2 cellular contexts compared by ENCODE assay signal in the genomic region with DNA sequence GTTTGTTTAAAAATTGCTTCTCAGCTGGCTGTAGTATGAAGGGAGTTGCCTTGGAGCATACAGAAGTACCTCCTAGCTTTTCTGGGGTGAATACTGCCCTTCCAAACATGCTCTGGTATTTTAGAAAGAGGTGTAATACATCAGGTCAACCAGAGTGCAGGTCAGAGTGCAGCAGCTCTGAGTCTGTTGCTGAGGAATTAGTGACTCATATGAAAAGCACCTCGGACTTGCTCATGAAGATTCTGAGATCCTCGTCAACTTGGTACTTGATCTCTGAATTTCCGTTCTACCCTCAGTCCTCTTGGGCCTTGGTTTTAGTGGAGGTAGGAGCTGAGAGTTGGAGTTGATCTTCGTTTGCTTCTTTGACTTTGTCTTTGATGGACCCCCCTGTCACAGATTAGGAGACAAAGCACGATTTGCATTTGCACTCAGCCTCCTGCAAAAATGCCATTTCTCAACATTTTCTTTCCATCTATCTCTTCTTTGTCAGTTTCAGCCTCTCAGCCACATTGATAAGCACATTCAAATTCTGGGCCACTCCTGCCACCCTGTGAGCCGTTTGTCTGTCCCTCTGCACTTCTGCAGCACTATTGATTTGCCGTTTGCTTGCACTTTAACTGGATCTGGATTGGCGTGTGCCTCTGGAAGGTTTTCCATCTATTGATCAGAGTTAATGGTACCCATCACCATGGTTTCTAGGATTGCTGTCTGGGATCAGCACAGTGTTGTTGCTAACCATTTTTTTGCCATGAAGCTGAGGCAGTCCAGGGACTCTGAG.
TF ChIP-seq lines count a peak whose summit lies in the region.

No MANE protein-coding gene starts in this region.

TF ChIP-seq in IMR-90, 13 proteins besides CTCF, POLR2A, EP300 and RAD21:
- TF ChIP-seq FOS (IDR thresholded peaks at IDR 0.05; ENCODE audit: low read depth, low read length) (peak; percentile 63; the same call in 1 of the 2 replicates), CEBPB (IDR thresholded peaks at IDR 0.05; ENCODE audit: low read depth, low read length) (no peak)

TF ChIP-seq in HepG2, 621 proteins besides CTCF, POLR2A, EP300 and RAD21 (continues in another document):
- TF ChIP-seq, protein P1, sequence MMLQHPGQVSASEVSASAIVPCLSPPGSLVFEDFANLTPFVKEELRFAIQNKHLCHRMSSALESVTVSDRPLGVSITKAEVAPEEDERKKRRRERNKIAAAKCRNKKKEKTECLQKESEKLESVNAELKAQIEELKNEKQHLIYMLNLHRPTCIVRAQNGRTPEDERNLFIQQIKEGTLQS (CRISPR knock-in tag; IDR thresholded peaks at IDR 0.05), result peak; percentile 64; the same call in 1 of the 2 replicates
- TF ChIP-seq ZNF136 (CRISPR knock-in tag; IDR thresholded peaks at IDR 0.05; ENCODE audit: low read depth) (no peak), JUN (CRISPR knock-in tag; IDR thresholded peaks at IDR 0.05) (0 out of 2 replicates have a peak, but pooled peaks have one; percentile 37), HNF4G (IDR thresholded peaks at IDR 0.05; ENCODE audit: borderline replicate concordance, low read depth, low read length) (no peak; the same call in 1 of the 2 replicates), HNF4G (CRISPR knock-in tag; IDR thresholded peaks at IDR 0.05; ENCODE audit: borderline replicate concordance, low read depth) (no peak), GATAD2A (CRISPR knock-in tag; IDR thresholded peaks at IDR 0.05) (peak; percentile 42; the same call in 1 of the 2 replicates), ZNF567 (CRISPR knock-in tag; IDR thresholded peaks at IDR 0.05; ENCODE audit: borderline replicate concordance) (no peak), NR2C2 (CRISPR knock-in tag; IDR thresholded peaks at IDR 0.05; ENCODE audit: borderline replicate concordance) (0 out of 2 replicates have a peak, but pooled peaks have one; percentile 33), NCOA1 (CRISPR knock-in tag; IDR thresholded peaks at IDR 0.05) (no peak), MTA1 (CRISPR knock-in tag; IDR thresholded peaks at IDR 0.05; ENCODE audit: borderline replicate concordance) (no peak), MIER3 (CRISPR knock-in tag; IDR thresholded peaks at IDR 0.05; ENCODE audit: borderline replicate concordance) (0 out of 2 replicates have a peak, but pooled peaks have one; percentile 43), BCL6 (CRISPR knock-in tag; IDR thresholded peaks at IDR 0.05) (peak; percentile 24; the same call in 1 of the 2 replicates), ONECUT2 (CRISPR knock-in tag; IDR thresholded peaks at IDR 0.05) (peak; percentile 49; the same call in 1 of the 2 replicates), HNF4A (CRISPR knock-in tag; IDR thresholded peaks at IDR 0.05) (peak; percentile 65), ZNF264 (CRISPR knock-in tag; IDR thresholded peaks at IDR 0.05) (0 out of 2 replicates have a peak, but pooled peaks have one; percentile 40), ELF3 (CRISPR knock-in tag; IDR thresholded peaks at IDR 0.05) (0 out of 2 replicates have a peak, but pooled peaks have one; percentile 19), ZFP37 (CRISPR knock-in tag; IDR thresholded peaks at IDR 0.05; ENCODE audit: borderline replicate concordance) (no peak), SOX6 (IDR thresholded peaks at IDR 0.05) (no peak), SOX6 (CRISPR knock-in tag; IDR thresholded peaks at IDR 0.05) (0 out of 2 replicates have a peak, but pooled peaks have one; percentile 9), ZNF614 (CRISPR knock-in tag; IDR thresholded peaks at IDR 0.05; ENCODE audit: borderline replicate concordance) (peak; percentile 33; the same call in 1 of the 2 replicates), NFE2L1 (CRISPR knock-in tag; IDR thresholded peaks at IDR 0.05; ENCODE audit: borderline replicate concordance) (no peak), FOSL1 (CRISPR knock-in tag; IDR thresholded peaks at IDR 0.05; ENCODE audit: borderline replicate concordance) (peak; percentile 77), ETV5 (CRISPR knock-in tag; IDR thresholded peaks at IDR 0.05; ENCODE audit: borderline replicate concordance) (peak; percentile 32; the same call in 1 of the 2 replicates), PHF5A (CRISPR knock-in tag; IDR thresholded peaks at IDR 0.05; ENCODE audit: low read depth, unreplicated experiment) (no peak), NFYC (CRISPR knock-in tag; IDR thresholded peaks at IDR 0.05) (no peak), FOSL2 (CRISPR knock-in tag; IDR thresholded peaks at IDR 0.05) (peak; percentile 94), RARA (CRISPR knock-in tag; IDR thresholded peaks at IDR 0.05) (peak; percentile 96), NR2F6 (IDR thresholded peaks at IDR 0.05) (no peak), NR2F6 (CRISPR knock-in tag; IDR thresholded peaks at IDR 0.05) (peak; percentile 60), LCORL (IDR thresholded peaks at IDR 0.05) (no peak), LCORL (CRISPR knock-in tag; IDR thresholded peaks at IDR 0.05) (no peak), NCOR1 (IDR thresholded peaks at IDR 0.05; ENCODE audit: borderline replicate concordance, low read length) (no peak), SAP130 (CRISPR knock-in tag; IDR thresholded peaks at IDR 0.05; ENCODE audit: low read depth) (peak; percentile 31; the same call in 1 of the 2 replicates), JUND (CRISPR knock-in tag; IDR thresholded peaks at IDR 0.05) (peak; percentile 51; the same call in 1 of the 2 replicates), ZNF138 (CRISPR knock-in tag; IDR thresholded peaks at IDR 0.05; ENCODE audit: low read depth) (no peak), TEAD3 (CRISPR knock-in tag; optimal IDR thresholded peaks at IDR 0.05; ENCODE audit: borderline replicate concordance) (peak; percentile 25), ZMYM4 (CRISPR knock-in tag; IDR thresholded peaks at IDR 0.05) (no peak), RFX1 (IDR thresholded peaks at IDR 0.05) (no peak), IRF2 (CRISPR knock-in tag; IDR thresholded peaks at IDR 0.05) (0 out of 2 replicates have a peak, but pooled peaks have one; percentile 21)
- TF ChIP-seq, protein P2, sequence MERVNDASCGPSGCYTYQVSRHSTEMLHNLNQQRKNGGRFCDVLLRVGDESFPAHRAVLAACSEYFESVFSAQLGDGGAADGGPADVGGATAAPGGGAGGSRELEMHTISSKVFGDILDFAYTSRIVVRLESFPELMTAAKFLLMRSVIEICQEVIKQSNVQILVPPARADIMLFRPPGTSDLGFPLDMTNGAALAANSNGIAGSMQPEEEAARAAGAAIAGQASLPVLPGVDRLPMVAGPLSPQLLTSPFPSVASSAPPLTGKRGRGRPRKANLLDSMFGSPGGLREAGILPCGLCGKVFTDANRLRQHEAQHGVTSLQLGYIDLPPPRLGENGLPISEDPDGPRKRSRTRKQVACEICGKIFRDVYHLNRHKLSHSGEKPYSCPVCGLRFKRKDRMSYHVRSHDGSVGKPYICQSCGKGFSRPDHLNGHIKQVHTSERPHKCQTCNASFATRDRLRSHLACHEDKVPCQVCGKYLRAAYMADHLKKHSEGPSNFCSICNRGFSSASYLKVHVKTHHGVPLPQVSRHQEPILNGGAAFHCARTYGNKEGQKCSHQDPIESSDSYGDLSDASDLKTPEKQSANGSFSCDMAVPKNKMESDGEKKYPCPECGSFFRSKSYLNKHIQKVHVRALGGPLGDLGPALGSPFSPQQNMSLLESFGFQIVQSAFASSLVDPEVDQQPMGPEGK (CRISPR knock-in tag; IDR thresholded peaks at IDR 0.05), result 0 out of 2 replicates have a peak, but pooled peaks have one; percentile 6
- TF ChIP-seq, protein P3, sequence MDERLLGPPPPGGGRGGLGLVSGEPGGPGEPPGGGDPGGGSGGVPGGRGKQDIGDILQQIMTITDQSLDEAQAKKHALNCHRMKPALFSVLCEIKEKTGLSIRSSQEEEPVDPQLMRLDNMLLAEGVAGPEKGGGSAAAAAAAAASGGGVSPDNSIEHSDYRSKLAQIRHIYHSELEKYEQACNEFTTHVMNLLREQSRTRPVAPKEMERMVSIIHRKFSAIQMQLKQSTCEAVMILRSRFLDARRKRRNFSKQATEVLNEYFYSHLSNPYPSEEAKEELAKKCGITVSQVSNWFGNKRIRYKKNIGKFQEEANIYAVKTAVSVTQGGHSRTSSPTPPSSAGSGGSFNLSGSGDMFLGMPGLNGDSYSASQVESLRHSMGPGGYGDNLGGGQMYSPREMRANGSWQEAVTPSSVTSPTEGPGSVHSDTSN (CRISPR knock-in tag; IDR thresholded peaks at IDR 0.05), result no peak
- TF ChIP-seq, protein P4, sequence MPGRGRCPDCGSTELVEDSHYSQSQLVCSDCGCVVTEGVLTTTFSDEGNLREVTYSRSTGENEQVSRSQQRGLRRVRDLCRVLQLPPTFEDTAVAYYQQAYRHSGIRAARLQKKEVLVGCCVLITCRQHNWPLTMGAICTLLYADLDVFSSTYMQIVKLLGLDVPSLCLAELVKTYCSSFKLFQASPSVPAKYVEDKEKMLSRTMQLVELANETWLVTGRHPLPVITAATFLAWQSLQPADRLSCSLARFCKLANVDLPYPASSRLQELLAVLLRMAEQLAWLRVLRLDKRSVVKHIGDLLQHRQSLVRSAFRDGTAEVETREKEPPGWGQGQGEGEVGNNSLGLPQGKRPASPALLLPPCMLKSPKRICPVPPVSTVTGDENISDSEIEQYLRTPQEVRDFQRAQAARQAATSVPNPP (CRISPR knock-in tag; IDR thresholded peaks at IDR 0.05), result no peak
- TF ChIP-seq, protein P5, sequence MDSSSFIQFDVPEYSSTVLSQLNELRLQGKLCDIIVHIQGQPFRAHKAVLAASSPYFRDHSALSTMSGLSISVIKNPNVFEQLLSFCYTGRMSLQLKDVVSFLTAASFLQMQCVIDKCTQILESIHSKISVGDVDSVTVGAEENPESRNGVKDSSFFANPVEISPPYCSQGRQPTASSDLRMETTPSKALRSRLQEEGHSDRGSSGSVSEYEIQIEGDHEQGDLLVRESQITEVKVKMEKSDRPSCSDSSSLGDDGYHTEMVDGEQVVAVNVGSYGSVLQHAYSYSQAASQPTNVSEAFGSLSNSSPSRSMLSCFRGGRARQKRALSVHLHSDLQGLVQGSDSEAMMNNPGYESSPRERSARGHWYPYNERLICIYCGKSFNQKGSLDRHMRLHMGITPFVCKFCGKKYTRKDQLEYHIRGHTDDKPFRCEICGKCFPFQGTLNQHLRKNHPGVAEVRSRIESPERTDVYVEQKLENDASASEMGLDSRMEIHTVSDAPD (CRISPR knock-in tag; IDR thresholded peaks at IDR 0.05), result no peak
- TF ChIP-seq, protein P6, sequence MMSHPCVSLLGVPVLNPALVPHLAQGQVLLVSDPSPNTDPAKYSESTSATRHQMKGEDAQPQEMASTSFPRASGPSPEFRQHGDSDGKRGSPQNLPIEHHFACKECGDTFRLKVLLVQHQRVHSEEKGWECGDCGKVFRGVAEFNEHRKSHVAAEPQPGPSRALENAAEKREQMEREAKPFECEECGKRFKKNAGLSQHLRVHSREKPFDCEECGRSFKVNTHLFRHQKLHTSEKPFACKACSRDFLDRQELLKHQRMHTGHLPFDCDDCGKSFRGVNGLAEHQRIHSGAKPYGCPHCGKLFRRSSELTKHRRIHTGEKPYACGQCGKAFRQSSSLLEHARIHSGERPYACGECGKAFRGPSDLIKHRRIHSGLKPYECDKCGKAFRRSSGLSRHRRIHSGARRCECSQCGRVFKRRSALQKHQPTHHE (CRISPR knock-in tag; IDR thresholded peaks at IDR 0.05; ENCODE audit: borderline replicate concordance), result no peak
- TF ChIP-seq, protein P7, sequence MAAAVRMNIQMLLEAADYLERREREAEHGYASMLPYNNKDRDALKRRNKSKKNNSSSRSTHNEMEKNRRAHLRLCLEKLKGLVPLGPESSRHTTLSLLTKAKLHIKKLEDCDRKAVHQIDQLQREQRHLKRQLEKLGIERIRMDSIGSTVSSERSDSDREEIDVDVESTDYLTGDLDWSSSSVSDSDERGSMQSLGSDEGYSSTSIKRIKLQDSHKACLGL (CRISPR knock-in tag; IDR thresholded peaks at IDR 0.05), result no peak
- TF ChIP-seq, protein P8, sequence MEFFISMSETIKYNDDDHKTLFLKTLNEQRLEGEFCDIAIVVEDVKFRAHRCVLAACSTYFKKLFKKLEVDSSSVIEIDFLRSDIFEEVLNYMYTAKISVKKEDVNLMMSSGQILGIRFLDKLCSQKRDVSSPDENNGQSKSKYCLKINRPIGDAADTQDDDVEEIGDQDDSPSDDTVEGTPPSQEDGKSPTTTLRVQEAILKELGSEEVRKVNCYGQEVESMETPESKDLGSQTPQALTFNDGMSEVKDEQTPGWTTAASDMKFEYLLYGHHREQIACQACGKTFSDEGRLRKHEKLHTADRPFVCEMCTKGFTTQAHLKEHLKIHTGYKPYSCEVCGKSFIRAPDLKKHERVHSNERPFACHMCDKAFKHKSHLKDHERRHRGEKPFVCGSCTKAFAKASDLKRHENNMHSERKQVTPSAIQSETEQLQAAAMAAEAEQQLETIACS (CRISPR knock-in tag; IDR thresholded peaks at IDR 0.05), result no peak
- TF ChIP-seq, protein P9, sequence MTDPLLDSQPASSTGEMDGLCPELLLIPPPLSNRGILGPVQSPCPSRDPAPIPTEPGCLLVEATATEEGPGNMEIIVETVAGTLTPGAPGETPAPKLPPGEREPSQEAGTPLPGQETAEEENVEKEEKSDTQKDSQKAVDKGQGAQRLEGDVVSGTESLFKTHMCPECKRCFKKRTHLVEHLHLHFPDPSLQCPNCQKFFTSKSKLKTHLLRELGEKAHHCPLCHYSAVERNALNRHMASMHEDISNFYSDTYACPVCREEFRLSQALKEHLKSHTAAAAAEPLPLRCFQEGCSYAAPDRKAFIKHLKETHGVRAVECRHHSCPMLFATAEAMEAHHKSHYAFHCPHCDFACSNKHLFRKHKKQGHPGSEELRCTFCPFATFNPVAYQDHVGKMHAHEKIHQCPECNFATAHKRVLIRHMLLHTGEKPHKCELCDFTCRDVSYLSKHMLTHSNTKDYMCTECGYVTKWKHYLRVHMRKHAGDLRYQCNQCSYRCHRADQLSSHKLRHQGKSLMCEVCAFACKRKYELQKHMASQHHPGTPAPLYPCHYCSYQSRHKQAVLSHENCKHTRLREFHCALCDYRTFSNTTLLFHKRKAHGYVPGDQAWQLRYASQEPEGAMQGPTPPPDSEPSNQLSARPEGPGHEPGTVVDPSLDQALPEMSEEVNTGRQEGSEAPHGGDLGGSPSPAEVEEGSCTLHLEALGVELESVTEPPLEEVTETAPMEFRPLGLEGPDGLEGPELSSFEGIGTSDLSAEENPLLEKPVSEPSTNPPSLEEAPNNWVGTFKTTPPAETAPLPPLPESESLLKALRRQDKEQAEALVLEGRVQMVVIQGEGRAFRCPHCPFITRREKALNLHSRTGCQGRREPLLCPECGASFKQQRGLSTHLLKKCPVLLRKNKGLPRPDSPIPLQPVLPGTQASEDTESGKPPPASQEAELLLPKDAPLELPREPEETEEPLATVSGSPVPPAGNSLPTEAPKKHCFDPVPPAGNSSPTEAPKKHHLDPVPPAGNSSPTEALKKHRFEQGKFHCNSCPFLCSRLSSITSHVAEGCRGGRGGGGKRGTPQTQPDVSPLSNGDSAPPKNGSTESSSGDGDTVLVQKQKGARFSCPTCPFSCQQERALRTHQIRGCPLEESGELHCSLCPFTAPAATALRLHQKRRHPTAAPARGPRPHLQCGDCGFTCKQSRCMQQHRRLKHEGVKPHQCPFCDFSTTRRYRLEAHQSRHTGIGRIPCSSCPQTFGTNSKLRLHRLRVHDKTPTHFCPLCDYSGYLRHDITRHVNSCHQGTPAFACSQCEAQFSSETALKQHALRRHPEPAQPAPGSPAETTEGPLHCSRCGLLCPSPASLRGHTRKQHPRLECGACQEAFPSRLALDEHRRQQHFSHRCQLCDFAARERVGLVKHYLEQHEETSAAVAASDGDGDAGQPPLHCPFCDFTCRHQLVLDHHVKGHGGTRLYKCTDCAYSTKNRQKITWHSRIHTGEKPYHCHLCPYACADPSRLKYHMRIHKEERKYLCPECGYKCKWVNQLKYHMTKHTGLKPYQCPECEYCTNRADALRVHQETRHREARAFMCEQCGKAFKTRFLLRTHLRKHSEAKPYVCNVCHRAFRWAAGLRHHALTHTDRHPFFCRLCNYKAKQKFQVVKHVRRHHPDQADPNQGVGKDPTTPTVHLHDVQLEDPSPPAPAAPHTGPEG (CRISPR knock-in tag; IDR thresholded peaks at IDR 0.05), result peak; percentile 84
